Comparison of ENCODE assay signal across 10 cellular contexts in the genomic region with DNA sequence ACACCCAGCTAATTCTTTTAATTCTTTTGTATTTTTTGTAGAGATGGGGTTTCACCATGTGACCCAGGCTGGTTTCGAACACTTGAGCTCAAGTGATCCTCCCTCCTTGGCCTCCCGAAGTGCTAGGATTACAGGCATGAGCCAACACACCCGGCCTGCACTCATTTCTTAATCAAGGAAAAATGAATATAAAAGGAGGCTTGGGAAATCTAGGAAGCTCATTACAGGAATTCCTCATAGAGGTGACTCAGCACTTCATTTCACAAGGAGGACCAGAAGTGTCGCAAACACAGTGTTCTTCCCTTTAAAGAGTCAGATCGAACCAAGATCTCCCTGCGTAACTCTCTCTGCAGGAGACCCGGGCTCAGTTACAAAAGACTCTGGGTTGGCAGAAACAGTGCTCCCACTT. TPM values are rescaled to one million over a fixed set of nuclear protein-coding genes. Genes with fewer than 3 reads are reported as not detected.
A peak's percentile ranks its signal among the peaks of the same experiment; 100 is the strongest.
DNase-seq lines count a peak whose midpoint lies in the region; ATAC-seq and TF ChIP-seq lines count a peak whose summit lies in the region.
"Had no signal": no experiment of that assay in that cellular context is flagged by ENCODE, and none has a peak within 500 bp of the region (broad histone marks: within the 10 kb centered on the region; RNA-seq: fewer than 3 reads in every experiment).

No MANE protein-coding gene starts in this region.

- H3K36me3 ChIP-seq in stomach: no peaks in the 10 kb centered on the region

- H3K27me3 ChIP-seq in stomach: no peaks in the 10 kb centered on the region

- intact Hi-C loops in left cardiac atrium (cut with DNase I) (no loop called here), stomach (cut with DNase I; ENCODE audit: low total_unique reads) (no loop called here)

- ATAC-seq in left cardiac atrium (peak; percentile 79 to 85), GM18858 (IDR thresholded peaks at IDR 0.05; ENCODE audit: unreplicated experiment) (no peak), HG03432 (IDR thresholded peaks at IDR 0.05; ENCODE audit: unreplicated experiment) (no peak)
- ATAC-seq in activated CD4-positive, CD25-positive, alpha-beta regulatory T cell treated with anti-CD3 and anti-CD28 coated beads, Interleukin-2, amount 50 U/mL, for 24 hours: no peak

- H3K4me1 ChIP-seq in stomach: peaks cover 0 to 9% (median 2%) of the 10 kb centered on the region in 4 donors

- H3K9me3 ChIP-seq in stomach: peaks cover 0 to 13% (median 4%) of the 10 kb centered on the region in 4 donors

- peak overlapping the region in 3 of 5 donors; percentile 38 to 72 (median 65) for H3K27ac ChIP-seq in stomach

- TF ChIP-seq CTCF in stomach (IDR thresholded peaks at IDR 0.05): no peak

- no peak for TF ChIP-seq POLR2A in stomach (IDR thresholded peaks at IDR 0.05)

- 58 to 81% (median 77%) methylated on average over 7 of the region's 7 CpGs for WGBS in stomach, 5 donors

- peak; percentile 99 for DNase-seq in HCEC 1CT
- DNase-seq in SKM-1 treated with dmso at 0.1 percent for 144 hours (lab: John Stamatoyannopoulos, UW; ENCODE audit: unreplicated experiment): peak; percentile 61
- no peak for DNase-seq in left cardiac atrium
- peak; percentile 51 for DNase-seq in stomach
- no peak for DNase-seq in activated CD4-positive, alpha-beta T cell treated with anti-CD3 and anti-CD28 coated beads, Interleukin-2, amount 50 U/mL, for 1 hour
- DNase-seq: activated effector memory CD4-positive, alpha-beta T cell treated with anti-CD3 and anti-CD28 coated beads, Interleukin-2, amount 50 U/mL, for 16 hours; NCI-H1417 treated with DMSO at 0.1 percent for 48 hours had no signal

- no peak for TF ChIP-seq EP300 in stomach (IDR thresholded peaks at IDR 0.05)

- no peak overlapping the region for H3K4me3 ChIP-seq in stomach

RNA-seq across cellular contexts. Expression of gene NFKBIA, which starts 30.3 kb away (rescaled TPM):
- total RNA-seq in left cardiac atrium: 100 to 1,000 TPM in 1 of 2 donors, 10 to 100 TPM in 1; 99.0 to 103 TPM
- total RNA-seq in stomach: 100 to 1,000 TPM; 166 to 605 (median 226) TPM
- polyA plus RNA-seq in stomach: 100 to 1,000 TPM; 107 to 136 (median 131) TPM

Comparison
In these comparisons a context has a peak if more than half of its experiments do, and no peak if none do; other contexts are left out.
1. DNase-seq: peak in HCEC 1CT (single experiment), SKM-1 treated with dmso at 0.1 percent for 144 hours (single experiment) and stomach (single experiment); none in left cardiac atrium (single experiment) and activated CD4-positive, alpha-beta T cell treated with anti-CD3 and anti-CD28 coated beads, Interleukin-2, amount 50 U/mL, for 1 hour (single experiment).
2. ATAC-seq: peak in left cardiac atrium (2 of 2); none in activated CD4-positive, CD25-positive, alpha-beta regulatory T cell treated with anti-CD3 and anti-CD28 coated beads, Interleukin-2, amount 50 U/mL, for 24 hours (0 of 2), GM18858 (single experiment) and HG03432 (single experiment).